In genomic region chr16:468072-468821, GRCh38 we compare ENCODE assay signal across 1 cellular context.
TF ChIP-seq lines count a peak whose summit lies in the region.

No MANE protein-coding gene starts in this region.

TF ChIP-seq in H1, 55 proteins besides CTCF, POLR2A, EP300 and RAD21 (continued from another document):
- TF ChIP-seq USF2 (IDR thresholded peaks at IDR 0.05; ENCODE audit: low read length) (no peak), BCL11A (IDR thresholded peaks at IDR 0.05; ENCODE audit: low read depth in 2 of 2, low read length in 2 of 2) (no peak), SAP30 (IDR thresholded peaks at IDR 0.05; ENCODE audit: insufficient read depth, insufficient replicate concordance, low read length) (no peak), RBBP5 (IDR thresholded peaks at IDR 0.05; ENCODE audit: borderline replicate concordance, low read depth, low read length) (no peak)
